In the genomic region with DNA sequence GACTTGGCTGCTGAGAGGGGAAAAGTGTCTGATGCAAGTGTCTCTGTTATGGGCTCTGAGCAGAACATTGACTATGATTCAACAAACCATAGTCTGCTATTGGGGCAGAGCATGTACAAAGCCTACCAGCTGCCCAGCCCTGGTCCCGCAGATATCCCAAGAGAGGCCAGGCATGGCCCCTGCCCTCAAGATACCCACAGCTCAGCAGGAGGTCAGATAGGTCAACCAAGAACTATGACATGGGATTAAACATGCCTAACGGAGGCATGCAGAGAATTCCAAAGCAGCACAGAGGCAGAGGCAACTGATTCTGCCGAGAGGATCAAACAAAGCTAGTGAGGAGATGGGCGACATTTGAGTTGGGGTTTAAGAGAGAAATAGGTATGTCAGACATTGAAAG, we compare ENCODE assay signal across 1 cellular context.
TF ChIP-seq lines count a peak whose summit lies in the region.

No MANE protein-coding gene starts in this region.

TF ChIP-seq in H1, 55 proteins besides CTCF, POLR2A, EP300 and RAD21 (continued from another document):
- TF ChIP-seq, protein P1, sequence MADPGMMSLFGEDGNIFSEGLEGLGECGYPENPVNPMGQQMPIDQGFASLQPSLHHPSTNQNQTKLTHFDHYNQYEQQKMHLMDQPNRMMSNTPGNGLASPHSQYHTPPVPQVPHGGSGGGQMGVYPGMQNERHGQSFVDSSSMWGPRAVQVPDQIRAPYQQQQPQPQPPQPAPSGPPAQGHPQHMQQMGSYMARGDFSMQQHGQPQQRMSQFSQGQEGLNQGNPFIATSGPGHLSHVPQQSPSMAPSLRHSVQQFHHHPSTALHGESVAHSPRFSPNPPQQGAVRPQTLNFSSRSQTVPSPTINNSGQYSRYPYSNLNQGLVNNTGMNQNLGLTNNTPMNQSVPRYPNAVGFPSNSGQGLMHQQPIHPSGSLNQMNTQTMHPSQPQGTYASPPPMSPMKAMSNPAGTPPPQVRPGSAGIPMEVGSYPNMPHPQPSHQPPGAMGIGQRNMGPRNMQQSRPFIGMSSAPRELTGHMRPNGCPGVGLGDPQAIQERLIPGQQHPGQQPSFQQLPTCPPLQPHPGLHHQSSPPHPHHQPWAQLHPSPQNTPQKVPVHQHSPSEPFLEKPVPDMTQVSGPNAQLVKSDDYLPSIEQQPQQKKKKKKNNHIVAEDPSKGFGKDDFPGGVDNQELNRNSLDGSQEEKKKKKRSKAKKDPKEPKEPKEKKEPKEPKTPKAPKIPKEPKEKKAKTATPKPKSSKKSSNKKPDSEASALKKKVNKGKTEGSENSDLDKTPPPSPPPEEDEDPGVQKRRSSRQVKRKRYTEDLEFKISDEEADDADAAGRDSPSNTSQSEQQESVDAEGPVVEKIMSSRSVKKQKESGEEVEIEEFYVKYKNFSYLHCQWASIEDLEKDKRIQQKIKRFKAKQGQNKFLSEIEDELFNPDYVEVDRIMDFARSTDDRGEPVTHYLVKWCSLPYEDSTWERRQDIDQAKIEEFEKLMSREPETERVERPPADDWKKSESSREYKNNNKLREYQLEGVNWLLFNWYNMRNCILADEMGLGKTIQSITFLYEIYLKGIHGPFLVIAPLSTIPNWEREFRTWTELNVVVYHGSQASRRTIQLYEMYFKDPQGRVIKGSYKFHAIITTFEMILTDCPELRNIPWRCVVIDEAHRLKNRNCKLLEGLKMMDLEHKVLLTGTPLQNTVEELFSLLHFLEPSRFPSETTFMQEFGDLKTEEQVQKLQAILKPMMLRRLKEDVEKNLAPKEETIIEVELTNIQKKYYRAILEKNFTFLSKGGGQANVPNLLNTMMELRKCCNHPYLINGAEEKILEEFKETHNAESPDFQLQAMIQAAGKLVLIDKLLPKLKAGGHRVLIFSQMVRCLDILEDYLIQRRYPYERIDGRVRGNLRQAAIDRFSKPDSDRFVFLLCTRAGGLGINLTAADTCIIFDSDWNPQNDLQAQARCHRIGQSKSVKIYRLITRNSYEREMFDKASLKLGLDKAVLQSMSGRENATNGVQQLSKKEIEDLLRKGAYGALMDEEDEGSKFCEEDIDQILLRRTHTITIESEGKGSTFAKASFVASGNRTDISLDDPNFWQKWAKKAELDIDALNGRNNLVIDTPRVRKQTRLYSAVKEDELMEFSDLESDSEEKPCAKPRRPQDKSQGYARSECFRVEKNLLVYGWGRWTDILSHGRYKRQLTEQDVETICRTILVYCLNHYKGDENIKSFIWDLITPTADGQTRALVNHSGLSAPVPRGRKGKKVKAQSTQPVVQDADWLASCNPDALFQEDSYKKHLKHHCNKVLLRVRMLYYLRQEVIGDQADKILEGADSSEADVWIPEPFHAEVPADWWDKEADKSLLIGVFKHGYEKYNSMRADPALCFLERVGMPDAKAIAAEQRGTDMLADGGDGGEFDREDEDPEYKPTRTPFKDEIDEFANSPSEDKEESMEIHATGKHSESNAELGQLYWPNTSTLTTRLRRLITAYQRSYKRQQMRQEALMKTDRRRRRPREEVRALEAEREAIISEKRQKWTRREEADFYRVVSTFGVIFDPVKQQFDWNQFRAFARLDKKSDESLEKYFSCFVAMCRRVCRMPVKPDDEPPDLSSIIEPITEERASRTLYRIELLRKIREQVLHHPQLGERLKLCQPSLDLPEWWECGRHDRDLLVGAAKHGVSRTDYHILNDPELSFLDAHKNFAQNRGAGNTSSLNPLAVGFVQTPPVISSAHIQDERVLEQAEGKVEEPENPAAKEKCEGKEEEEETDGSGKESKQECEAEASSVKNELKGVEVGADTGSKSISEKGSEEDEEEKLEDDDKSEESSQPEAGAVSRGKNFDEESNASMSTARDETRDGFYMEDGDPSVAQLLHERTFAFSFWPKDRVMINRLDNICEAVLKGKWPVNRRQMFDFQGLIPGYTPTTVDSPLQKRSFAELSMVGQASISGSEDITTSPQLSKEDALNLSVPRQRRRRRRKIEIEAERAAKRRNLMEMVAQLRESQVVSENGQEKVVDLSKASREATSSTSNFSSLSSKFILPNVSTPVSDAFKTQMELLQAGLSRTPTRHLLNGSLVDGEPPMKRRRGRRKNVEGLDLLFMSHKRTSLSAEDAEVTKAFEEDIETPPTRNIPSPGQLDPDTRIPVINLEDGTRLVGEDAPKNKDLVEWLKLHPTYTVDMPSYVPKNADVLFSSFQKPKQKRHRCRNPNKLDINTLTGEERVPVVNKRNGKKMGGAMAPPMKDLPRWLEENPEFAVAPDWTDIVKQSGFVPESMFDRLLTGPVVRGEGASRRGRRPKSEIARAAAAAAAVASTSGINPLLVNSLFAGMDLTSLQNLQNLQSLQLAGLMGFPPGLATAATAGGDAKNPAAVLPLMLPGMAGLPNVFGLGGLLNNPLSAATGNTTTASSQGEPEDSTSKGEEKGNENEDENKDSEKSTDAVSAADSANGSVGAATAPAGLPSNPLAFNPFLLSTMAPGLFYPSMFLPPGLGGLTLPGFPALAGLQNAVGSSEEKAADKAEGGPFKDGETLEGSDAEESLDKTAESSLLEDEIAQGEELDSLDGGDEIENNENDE (IDR thresholded peaks at IDR 0.05; ENCODE audit: insufficient replicate concordance, low read length) = no peak
- TF ChIP-seq, protein P2, sequence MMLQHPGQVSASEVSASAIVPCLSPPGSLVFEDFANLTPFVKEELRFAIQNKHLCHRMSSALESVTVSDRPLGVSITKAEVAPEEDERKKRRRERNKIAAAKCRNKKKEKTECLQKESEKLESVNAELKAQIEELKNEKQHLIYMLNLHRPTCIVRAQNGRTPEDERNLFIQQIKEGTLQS (IDR thresholded peaks at IDR 0.05; ENCODE audit: insufficient read depth, low read depth, low read length) = no peak
- TF ChIP-seq SAP30 (IDR thresholded peaks at IDR 0.05; ENCODE audit: insufficient read depth, insufficient replicate concordance, low read length) (no peak), JUND (IDR thresholded peaks at IDR 0.05; ENCODE audit: low read length) (no peak), NANOG (IDR thresholded peaks at IDR 0.05; ENCODE audit: insufficient read depth, low read depth, low read length, poor library complexity, severe bottlenecking) (no peak)
- TF ChIP-seq, protein P3, sequence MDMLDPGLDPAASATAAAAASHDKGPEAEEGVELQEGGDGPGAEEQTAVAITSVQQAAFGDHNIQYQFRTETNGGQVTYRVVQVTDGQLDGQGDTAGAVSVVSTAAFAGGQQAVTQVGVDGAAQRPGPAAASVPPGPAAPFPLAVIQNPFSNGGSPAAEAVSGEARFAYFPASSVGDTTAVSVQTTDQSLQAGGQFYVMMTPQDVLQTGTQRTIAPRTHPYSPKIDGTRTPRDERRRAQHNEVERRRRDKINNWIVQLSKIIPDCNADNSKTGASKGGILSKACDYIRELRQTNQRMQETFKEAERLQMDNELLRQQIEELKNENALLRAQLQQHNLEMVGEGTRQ (IDR thresholded peaks at IDR 0.05; ENCODE audit: low read length) = no peak
